8 cellular contexts compared by ENCODE assay signal in genomic region chr4:25159837-25160713, GRCh38. TPM values are rescaled to one million over a fixed set of nuclear protein-coding genes. Genes with fewer than 3 reads are reported as not detected.
A peak's percentile ranks its signal among the peaks of the same experiment; 100 is the strongest.
DNase-seq lines count a peak whose midpoint lies in the region; ATAC-seq lines count a peak whose summit lies in the region.

Gene SEPSECS (minus strand): TSS chr4:25160449. CDS start chr4:25160369, 80 bp downstream.

- ATAC-seq in HG03442 (IDR thresholded peaks at IDR 0.05; ENCODE audit: unreplicated experiment) = peak; percentile 82
- ATAC-seq in activated CD4-positive, alpha-beta T cell treated with anti-CD3 and anti-CD28 coated beads for 36 hours = peak; percentile 90

- DNase-seq in Ammon's horn (ENCODE audit: low spot score) = peak; percentile 97
- DNase-seq in GM19238 (ENCODE audit: insufficient read length, low spot score) = peak; percentile 53
- peak; percentile 96 to 97 for DNase-seq in NCI-H524 (lab: John Stamatoyannopoulos, UW)
- DNase-seq in activated CD4-positive, alpha-beta T cell treated with anti-CD3 and anti-CD28 coated beads for 36 hours = peak; percentile 96
- DNase-seq in kidney glomerular epithelial cell (lab: John Stamatoyannopoulos, UW) = peak; percentile 96
- DNase-seq in stimulated activated CD4-positive, alpha-beta T cell treated with anti-CD3 and anti-CD28 coated beads, Interleukin-1b, Interleukin-23, amount 100 ng/mL, for 1 hour (ENCODE audit: low read depth in 2 of 2) = peak; percentile 78 to 85

- POLR2A ChIA-PET in activated CD4-positive, alpha-beta T cell treated with anti-CD3 and anti-CD28 coated beads for 36 hours (lab: Charles Lee) = interaction anchor here (0.6 to 1.7 kb wide), 10 partner anchors 9 to 1701 kb away, joined by 3 to 7 read pairs (median 4); partner anchors contain the start of genes DHX15 and ZCCHC4

- peak within 1 kb of the TSS; percentile 91 for H3K27ac Mint-ChIP-seq in activated CD4-positive, alpha-beta T cell treated with anti-CD3 and anti-CD28 coated beads for 36 hours

- peaks cover 21% of the 10 kb centered on the region for H3K36me3 Mint-ChIP-seq in activated CD4-positive, alpha-beta T cell treated with anti-CD3 and anti-CD28 coated beads for 36 hours (ENCODE audit: low read depth)

- H3K27me3 Mint-ChIP-seq in activated CD4-positive, alpha-beta T cell treated with anti-CD3 and anti-CD28 coated beads for 36 hours = no peaks in the 10 kb centered on the region

- CTCF ChIA-PET in activated CD4-positive, alpha-beta T cell treated with anti-CD3 and anti-CD28 coated beads for 36 hours (lab: Charles Lee) = interaction anchor here (0.6 to 1.7 kb wide), 12 partner anchors 15 to 208 kb away, joined by 3 to 9 read pairs (median 4); partner anchors contain the start of genes PI4K2B and ZCCHC4

- peak within 1 kb of the TSS; percentile 85 for H3K27ac ChIP-seq in cingulate gyrus (ENCODE audit: low read depth, low read length)

- H3K4me3 Mint-ChIP-seq in activated CD4-positive, alpha-beta T cell treated with anti-CD3 and anti-CD28 coated beads for 36 hours = peak within 1 kb of the TSS; percentile 85

- peaks cover 37% of the 10 kb centered on the region for H3K4me1 Mint-ChIP-seq in activated CD4-positive, alpha-beta T cell treated with anti-CD3 and anti-CD28 coated beads for 36 hours

- no peaks in the 10 kb centered on the region for H3K9me3 Mint-ChIP-seq in activated CD4-positive, alpha-beta T cell treated with anti-CD3 and anti-CD28 coated beads for 36 hours (ENCODE audit: low read depth)

- intact Hi-C loops in activated CD4-positive, alpha-beta T cell treated with anti-CD3 and anti-CD28 coated beads for 36 hours (cut with DNase I, micrococcal nuclease) = loop anchor here (1.0 to 5.0 kb wide), 10 partner anchors 19 to 752 kb away; partner anchors contain the start of genes ANAPC4 (in 2 of the 2), ZCCHC4 (in 2 of the 2), DHX15 (in 1 of the 2) and PI4K2B (in 1 of the 2)

RNA-seq across cellular contexts. Expression of gene SEPSECS, which starts in this region (rescaled TPM):
- total RNA-seq in activated CD4-positive, alpha-beta T cell treated with anti-CD3 and anti-CD28 coated beads for 36 hours = 10 to 100 TPM; 10.4 to 15.4 TPM

Comparison
In these comparisons a context has a peak if more than half of its experiments do, and no peak if none do; other contexts are left out.
1. Peak in every context shown above with its lines: DNase-seq, ATAC-seq and H3K27ac ChIP-seq.